Comparison of ENCODE assay signal across 8 cellular contexts in the genomic region with DNA sequence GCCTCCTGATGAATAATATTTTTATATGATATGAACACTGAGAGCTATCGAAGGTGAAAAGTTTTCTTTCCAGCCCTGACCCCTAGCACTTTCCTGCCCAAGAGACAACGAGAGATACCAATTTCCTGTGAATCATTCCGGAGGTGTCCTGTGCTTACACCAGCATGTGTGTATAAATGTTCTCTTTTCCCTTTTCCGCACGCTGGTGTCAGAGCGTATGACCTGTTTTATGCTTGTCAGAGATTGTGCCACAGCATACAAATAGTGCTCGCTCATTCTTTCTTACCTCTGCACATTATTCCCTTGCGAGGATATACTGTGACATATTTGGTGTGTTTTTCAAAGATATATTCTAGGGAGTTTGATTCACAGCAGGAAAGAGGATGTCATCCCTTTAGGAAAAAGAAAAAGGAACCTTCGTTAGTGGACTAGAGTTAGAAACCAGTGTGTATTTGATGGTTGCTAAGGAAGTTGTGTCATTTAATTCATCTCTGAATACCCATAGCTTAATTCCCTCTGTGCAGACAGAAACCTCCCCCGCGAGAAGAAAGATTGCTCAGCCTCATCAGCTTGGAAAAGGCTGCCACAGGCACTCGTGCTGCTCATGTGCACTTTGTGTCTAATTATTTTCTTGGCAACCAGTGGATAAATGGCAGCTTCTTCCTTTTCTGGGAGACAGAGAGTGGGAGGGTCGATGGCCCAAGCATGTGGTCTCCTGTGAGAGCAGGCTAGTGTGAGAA. TPM values are rescaled to one million over a fixed set of nuclear protein-coding genes. Genes with fewer than 3 reads are reported as not detected.
DNase-seq lines count a peak whose midpoint lies in the region; ATAC-seq and TF ChIP-seq lines count a peak whose summit lies in the region.

No MANE protein-coding gene starts in this region.

- no TSS peak for BruUV-seq in MCF 10A (replicated peaks; lab: Mats Ljungman, UMichigan)

- no peak for ATAC-seq in activated naive CD8-positive, alpha-beta T cell treated with anti-CD3 and anti-CD28 coated beads, Interleukin-2, amount 50 U/mL, for 24 hours

- no peak for TF ChIP-seq CTCF in breast epithelium (IDR thresholded peaks at IDR 0.05)
- TF ChIP-seq CTCF in MCF 10A (IDR thresholded peaks at IDR 0.05; ENCODE audit: unreplicated experiment) = no peak
- TF ChIP-seq CTCF in GM13976 (IDR thresholded peaks at IDR 0.05; ENCODE audit: borderline replicate concordance, control extremely low read depth, extremely low read depth, insufficient read depth, missing control alignments) = no peak

- TF ChIP-seq POLR2A in breast epithelium (IDR thresholded peaks at IDR 0.05) = no peak

- H3K27ac ChIP-seq in breast epithelium = peak overlapping the region; percentile 67 to 86

- no peak overlapping the region for H3K4me3 ChIP-seq in breast epithelium
- peak overlapping the region; percentile 28 for H3K4me3 ChIP-seq in skeletal muscle satellite cell (ENCODE audit: low read length)

- in situ Hi-C loops in GM13976 (cut with MboI; ENCODE audit: low sequenced_read_pairs, unreplicated experiment) = no loop called here

- CTCF ChIA-PET in MCF 10A (lab: Yijun Ruan, JAX) = interaction anchor here (0.7 to 0.8 kb wide), 4 partner anchors 10 to 364 kb away, joined by 3 to 4 read pairs (median 3); no protein-coding TSS in a partner anchor

- no peak overlapping the region for H3K4me3 Mint-ChIP-seq in MCF 10A (ENCODE audit: unreplicated experiment)
- H3K4me3 Mint-ChIP-seq in activated naive CD8-positive, alpha-beta T cell treated with anti-CD3 and anti-CD28 coated beads, Interleukin-2, amount 50 U/mL, for 24 hours = no peak overlapping the region

- DNase-seq in breast epithelium (ENCODE audit: low spot score in 2 of 2) (peak in 1 of 2 donors; percentile 37), MCF 10A (ENCODE audit: unreplicated experiment) (no peak), hepatic stellate cell (ENCODE audit: low spot score) (peak; percentile 71), HuH-7 (ENCODE audit: low spot score) (no peak), LoVo (ENCODE audit: low spot score) (no peak), GM13976 (ENCODE audit: low spot score) (no peak)
- DNase-seq in activated naive CD8-positive, alpha-beta T cell treated with anti-CD3 and anti-CD28 coated beads, Interleukin-2, amount 50 U/mL, for 24 hours = no peak

- H3K27me3 Mint-ChIP-seq in MCF 10A (ENCODE audit: insufficient read depth, unreplicated experiment) = no peaks in the 10 kb centered on the region
- no peaks in the 10 kb centered on the region for H3K27me3 Mint-ChIP-seq in activated naive CD8-positive, alpha-beta T cell treated with anti-CD3 and anti-CD28 coated beads, Interleukin-2, amount 50 U/mL, for 24 hours

- no peaks in the 10 kb centered on the region for H3K9me3 Mint-ChIP-seq in MCF 10A (ENCODE audit: unreplicated experiment)
- H3K9me3 Mint-ChIP-seq in activated naive CD8-positive, alpha-beta T cell treated with anti-CD3 and anti-CD28 coated beads, Interleukin-2, amount 50 U/mL, for 24 hours = no peaks in the 10 kb centered on the region

- POLR2A ChIA-PET in MCF 10A (lab: Yijun Ruan, JAX) = interaction anchor here (0.6 kb wide), 1 partner anchor 340 kb away, joined by 5 read pairs; no protein-coding TSS in a partner anchor

- no peaks in the 10 kb centered on the region for H3K9me3 ChIP-seq in breast epithelium
- no peaks in the 10 kb centered on the region for H3K9me3 ChIP-seq in skeletal muscle satellite cell (replicated peaks; ENCODE audit: low read length)

- H3K27me3 ChIP-seq in breast epithelium = no peaks in the 10 kb centered on the region
- no peaks in the 10 kb centered on the region for H3K27me3 ChIP-seq in skeletal muscle satellite cell (ENCODE audit: control insufficient read depth, insufficient read depth, low read length)

- H3K4me1 Mint-ChIP-seq in MCF 10A (ENCODE audit: insufficient read depth, unreplicated experiment) = no peaks in the 10 kb centered on the region
- peaks cover 61% of the 10 kb centered on the region for H3K4me1 Mint-ChIP-seq in activated naive CD8-positive, alpha-beta T cell treated with anti-CD3 and anti-CD28 coated beads, Interleukin-2, amount 50 U/mL, for 24 hours

- peak overlapping the region; percentile 77 for H3K9ac ChIP-seq in skeletal muscle satellite cell (ENCODE audit: low read depth, low read length)

- H3K27ac Mint-ChIP-seq in MCF 10A (ENCODE audit: low read depth, unreplicated experiment) = no peak overlapping the region
- peak overlapping the region; percentile 56 for H3K27ac Mint-ChIP-seq in activated naive CD8-positive, alpha-beta T cell treated with anti-CD3 and anti-CD28 coated beads, Interleukin-2, amount 50 U/mL, for 24 hours

- no peaks in the 10 kb centered on the region for H3K36me3 Mint-ChIP-seq in MCF 10A (ENCODE audit: insufficient read depth, unreplicated experiment)
- H3K36me3 Mint-ChIP-seq in activated naive CD8-positive, alpha-beta T cell treated with anti-CD3 and anti-CD28 coated beads, Interleukin-2, amount 50 U/mL, for 24 hours (ENCODE audit: low read depth) = peaks cover 4% of the 10 kb centered on the region

- no peaks in the 10 kb centered on the region for H3K4me1 ChIP-seq in breast epithelium
- H3K4me1 ChIP-seq in skeletal muscle satellite cell (ENCODE audit: control insufficient read depth, insufficient read depth, low read length) = peaks cover 68% of the 10 kb centered on the region

- no peaks in the 10 kb centered on the region for H3K36me3 ChIP-seq in breast epithelium
- H3K36me3 ChIP-seq in skeletal muscle satellite cell (ENCODE audit: insufficient read depth, low read length) = peaks cover 18% of the 10 kb centered on the region

- H3K4me2 ChIP-seq in skeletal muscle satellite cell (ENCODE audit: low read length) = peak overlapping the region; percentile 56

- intact Hi-C loops in breast epithelium (cut with DNase I; ENCODE audit: low total_unique reads) = no loop called here
- intact Hi-C loops in MCF 10A (cut with micrococcal nuclease) = no loop called here

RNA-seq across cellular contexts. Expression of gene CCIN, which starts 14.8 kb away (rescaled TPM):
- under 1 TPM in 1 of 3 donors, not detected in 2; 0.80 TPM for total RNA-seq in breast epithelium
- not detected in 2 replicates for total RNA-seq in MCF 10A (2022)
- total RNA-seq in skeletal muscle satellite cell (2012; rRNA removed) = 0.25 and 1.1 TPM in 2 replicates

RNA-seq across cellular contexts. Expression of gene GLIPR2, which starts 17.9 kb away (rescaled TPM):
- total RNA-seq in breast epithelium = 10 to 100 TPM; 16.5 to 57.4 (median 26.9) TPM
- 0.96 and 3.1 TPM in 2 replicates for total RNA-seq in MCF 10A (2022)
- 15.2 and 37.6 TPM in 2 replicates for total RNA-seq in skeletal muscle satellite cell (2012; rRNA removed)

RNA-seq across cellular contexts. Expression of gene CLTA, which starts 36.3 kb away (rescaled TPM):
- 100 to 1,000 TPM; 177 to 202 (median 178) TPM for total RNA-seq in breast epithelium
- 189 and 218 TPM in 2 replicates for total RNA-seq in MCF 10A (2022)
- 248 and 256 TPM in 2 replicates for total RNA-seq in skeletal muscle satellite cell (2012; rRNA removed)
